In the genomic region with DNA sequence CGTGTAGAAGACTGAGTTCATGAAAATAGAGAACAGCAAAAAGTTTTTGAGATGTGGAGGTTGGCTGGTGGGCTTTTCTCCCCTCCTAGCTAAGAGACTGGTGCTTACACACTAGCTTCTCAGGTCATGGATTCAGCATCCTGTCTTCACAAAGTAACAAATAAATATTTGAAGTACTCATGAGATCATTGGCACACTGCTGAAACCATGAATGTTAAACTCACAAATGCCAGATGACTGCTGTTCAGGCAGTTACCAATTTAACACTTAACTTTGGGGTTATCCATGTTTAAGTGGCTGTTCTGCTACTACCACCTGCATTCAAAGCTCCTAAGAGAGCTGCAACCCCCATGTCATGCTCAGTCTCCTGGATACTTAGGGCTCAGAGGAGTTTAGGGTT, we compare ENCODE assay signal across 27 cellular contexts.
"Had no signal": no experiment of that assay in that cellular context is flagged by ENCODE, and none has a peak within 500 bp of the region (broad histone marks: within the 10 kb centered on the region; RNA-seq: fewer than 3 reads in every experiment).

No MANE protein-coding gene starts in this region.

- H3K9me3 ChIP-seq: ascending aorta, MG63, SJCRH30 had no signal

- DNase-seq: activated CD4-positive, alpha-beta T cell treated with anti-CD3 and anti-CD28 coated beads, Interleukin-2, amount 10 ng/mL, durations not matched to agents 24 days and 14 days; activated CD4-positive, alpha-beta T cell treated with anti-CD3 and anti-CD28 coated beads, Interleukin-2, amount 50 U/mL, for 48 hours; activated CD8-positive, alpha-beta T cell treated with anti-CD3 and anti-CD28 coated beads, Interleukin-2, amount 10 ng/mL, durations not matched to agents 7 days and 5 days; activated gamma-delta T cell; activated naive CD4-positive, alpha-beta T cell treated with Interleukin-2 at 50 U/mL for 16 hours; activated naive CD8-positive, alpha-beta T cell treated with anti-CD3 and anti-CD28 coated beads, Interleukin-2, amount 10 ng/mL, durations not matched to agents 7 days and 5 days; activated T-cell treated with anti-CD3 and anti-CD28 coated beads, Interleukin-2, amount 50 U/mL, for 24 hours; amygdala; Kasumi-1; KG1; MG63; NCI-H1048; NCI-H1105 treated with DMSO at 0.1 percent for 48 hours; NCI-H146; NCI-H187; NCI-H2029 treated with DMSO at 0.1 percent for 48 hours; NCI-H2107; NCI-H226; NCI-H524 treated with DMSO at 0.1 percent for 48 hours; NCI-H748 treated with DMSO at 0.1 percent for 48 hours; SHP77; SJCRH30 had no signal

- ATAC-seq: activated CD8-positive, alpha-beta T cell treated with anti-CD3 and anti-CD28 coated beads, Interleukin-2, amount 10 ng/mL, durations not matched to agents 7 days and 5 days; Panc1 had no signal

- H3K4me1 ChIP-seq: ascending aorta, SJCRH30 had no signal

- H3K27me3 ChIP-seq: ascending aorta, cardiac muscle cell, MG63, SJCRH30 had no signal

- FAIRE-seq: TTC549 had no signal

- H3K27ac ChIP-seq: ascending aorta, cardiac muscle cell, SJCRH30, SK-N-MC had no signal

- H3K4me3 ChIP-seq: ascending aorta, cardiac muscle cell, MG63, SJCRH30, SK-N-MC had no signal

- H3K36me3 ChIP-seq: ascending aorta, cardiac muscle cell, MG63, SJCRH30 had no signal
